In genomic region chr7:86089455-86089854, GRCh38 we compare ENCODE assay signal across 28 cellular contexts.
"Had no signal": no experiment of that assay in that cellular context is flagged by ENCODE, and none has a peak within 500 bp of the region (broad histone marks: within the 10 kb centered on the region; RNA-seq: fewer than 3 reads in every experiment).

No MANE protein-coding gene starts in this region.

- H3K4me1 Mint-ChIP-seq: stimulated activated effector memory CD8-positive, alpha-beta T cell treated with anti-CD3 and anti-CD28 coated beads, Interleukin-12 subunit alpha, Interleukin-12 subunit beta, amount 100 ng/mL, for 72 hours; stimulated activated memory B cell treated with anti-CD40 and anti-IgM and Interleukin-4, amounts not matched to agents 10 μg/mL and 1 μg/mL and 100 μg/mL, for 72 hours; stimulated activated naive B cell treated with anti-CD40 and anti-IgM and Interleukin-4, amounts not matched to agents 10 μg/mL and 1 μg/mL and 100 μg/mL, for 72 hours; stimulated activated naive CD8-positive, alpha-beta T cell treated with anti-CD3 and anti-CD28 coated beads, Interleukin-15, amount 100 ng/mL, for 72 hours had no signal

- H3K27me3 ChIP-seq: stomach, suprapubic skin, testis, thyroid gland, tibial artery, tibial nerve, transverse colon, upper lobe of left lung, upper lobe of right lung, uterus, vagina had no signal

- H3K36me3 ChIP-seq: stomach, suprapubic skin, thoracic aorta, thyroid gland, tibial artery, tibial nerve, transverse colon, upper lobe of left lung, upper lobe of right lung, uterus, vagina had no signal

- H3K4me3 Mint-ChIP-seq: stimulated activated effector memory CD8-positive, alpha-beta T cell treated with anti-CD3 and anti-CD28 coated beads, Interleukin-12 subunit alpha, Interleukin-12 subunit beta, amount 100 ng/mL, for 72 hours; stimulated activated memory B cell treated with anti-CD40 and anti-IgM and Interleukin-4, amounts not matched to agents 10 μg/mL and 1 μg/mL and 100 μg/mL, for 72 hours; stimulated activated naive B cell treated with anti-CD40 and anti-IgM and Interleukin-4, amounts not matched to agents 10 μg/mL and 1 μg/mL and 100 μg/mL, for 72 hours; stimulated activated naive CD8-positive, alpha-beta T cell treated with anti-CD3 and anti-CD28 coated beads, Interleukin-15, amount 100 ng/mL, for 72 hours; stimulated activated naive CD8-positive, alpha-beta T cell treated with anti-CD3 and anti-CD28 coated beads, Interleukin-15, Interleukin-2, amounts not matched to agents 100 ng/mL and 50 ng/mL, for 24 hours; type B pancreatic cell had no signal

- H3K27me3 Mint-ChIP-seq: stimulated activated memory B cell treated with anti-CD40 and anti-IgM and Interleukin-4, amounts not matched to agents 10 μg/mL and 1 μg/mL and 100 μg/mL, for 72 hours; stimulated activated naive B cell treated with anti-CD40 and anti-IgM and Interleukin-4, amounts not matched to agents 10 μg/mL and 1 μg/mL and 100 μg/mL, for 72 hours; stimulated activated naive CD8-positive, alpha-beta T cell treated with anti-CD3 and anti-CD28 coated beads, Interleukin-15, amount 100 ng/mL, for 72 hours; stimulated activated naive CD8-positive, alpha-beta T cell treated with anti-CD3 and anti-CD28 coated beads, Interleukin-15, Interleukin-2, amounts not matched to agents 100 ng/mL and 50 ng/mL, for 24 hours; type B pancreatic cell had no signal

- H3K4me1 ChIP-seq: stomach, suprapubic skin, testis, thyroid gland, tibial artery, tibial nerve, transverse colon, upper lobe of left lung, upper lobe of right lung, uterus, vagina had no signal

- H3K9me3 ChIP-seq: testis, thyroid gland, uterus, vagina had no signal

- H3K4me3 ChIP-seq: stomach, suprapubic skin, testis, thoracic aorta, thyroid gland, tibial artery, tibial nerve, transverse colon, upper lobe of left lung, upper lobe of right lung, uterus, vagina had no signal

- H3K27ac Mint-ChIP-seq: stimulated activated effector memory CD8-positive, alpha-beta T cell treated with anti-CD3 and anti-CD28 coated beads, Interleukin-12 subunit alpha, Interleukin-12 subunit beta, amount 100 ng/mL, for 72 hours; stimulated activated memory B cell treated with anti-CD40 and anti-IgM and Interleukin-4, amounts not matched to agents 10 μg/mL and 1 μg/mL and 100 μg/mL, for 72 hours; stimulated activated naive B cell treated with anti-CD40 and anti-IgM and Interleukin-4, amounts not matched to agents 10 μg/mL and 1 μg/mL and 100 μg/mL, for 72 hours; stimulated activated naive CD8-positive, alpha-beta T cell treated with anti-CD3 and anti-CD28 coated beads, Interleukin-15, amount 100 ng/mL, for 72 hours; stimulated activated naive CD8-positive, alpha-beta T cell treated with anti-CD3 and anti-CD28 coated beads, Interleukin-15, Interleukin-2, amounts not matched to agents 100 ng/mL and 50 ng/mL, for 24 hours; type B pancreatic cell had no signal

- DNase-seq: stimulated activated CD4-positive, alpha-beta T cell treated with anti-CD3 and anti-CD28 coated beads, Interleukin-2, amount 100 ng/mL, for 48 hours; stimulated activated CD4-positive, alpha-beta T cell treated with anti-CD3 and anti-CD28 coated beads, Interleukin-4, amount 100 ng/mL, for 1 hour; stimulated activated CD4-positive, alpha-beta T cell treated with anti-CD3 and anti-CD28 coated beads, Interleukin-4, amount 100 ng/mL, for 24 hours; stimulated activated CD4-positive, alpha-beta T cell treated with anti-CD3 and anti-CD28 coated beads, Interleukin-4, amount 100 ng/mL, for 4 hours; stimulated activated CD8-positive, alpha-beta memory T cell treated with anti-CD3 and anti-CD28 coated beads, Interleukin-4, amount 100 ng/mL, for 48 hours; stimulated activated naive B cell treated with anti-CD40 and anti-IgM and Interleukin-4, amounts not matched to agents 10 μg/mL and 1 μg/mL and 100 μg/mL, for 72 hours; stimulated activated naive CD4-positive, alpha-beta T cell; stimulated activated naive CD4-positive, alpha-beta T cell treated with Interleukin-2 at 50 U/mL for 16 hours; stimulated activated naive CD8-positive, alpha-beta T cell treated with anti-CD3 and anti-CD28 coated beads, Interleukin-15, amount 100 ng/mL, for 72 hours; stimulated activated naive CD8-positive, alpha-beta T cell treated with anti-CD3 and anti-CD28 coated beads, Interleukin-15, Interleukin-2, amounts not matched to agents 100 U/mL and 50 U/mL, for 24 hours; stomach; substantia nigra; testis; thyroid gland; tibial artery; transverse colon; trophoblast cell; upper lobe of left lung; upper lobe of right lung; uterus had no signal

- H3K9me3 Mint-ChIP-seq: type B pancreatic cell had no signal

- H3K27ac ChIP-seq: stomach, suprapubic skin, testis, thoracic aorta, thyroid gland, tibial artery, tibial nerve, transverse colon, upper lobe of left lung, upper lobe of right lung, uterus, vagina had no signal

- ATAC-seq: stimulated activated effector memory CD8-positive, alpha-beta T cell treated with anti-CD3 and anti-CD28 coated beads, Interleukin-12 subunit alpha, Interleukin-12 subunit beta, amount 100 ng/mL, for 72 hours; stimulated activated memory B cell treated with anti-CD40 and anti-IgM and Interleukin-4, amounts not matched to agents 10 μg/mL and 1 μg/mL and 100 μg/mL, for 72 hours; stimulated activated naive B cell treated with anti-CD40 and anti-IgM and Interleukin-4, amounts not matched to agents 10 μg/mL and 1 μg/mL and 100 μg/mL, for 72 hours; stimulated activated naive CD8-positive, alpha-beta T cell treated with anti-CD3 and anti-CD28 coated beads, Interleukin-15, amount 100 ng/mL, for 72 hours; stimulated activated naive CD8-positive, alpha-beta T cell treated with anti-CD3 and anti-CD28 coated beads, Interleukin-15, Interleukin-2, amounts not matched to agents 100 U/mL and 50 U/mL, for 24 hours; upper lobe of right lung had no signal

- H3K36me3 Mint-ChIP-seq: stimulated activated effector memory CD8-positive, alpha-beta T cell treated with anti-CD3 and anti-CD28 coated beads, Interleukin-12 subunit alpha, Interleukin-12 subunit beta, amount 100 ng/mL, for 72 hours; stimulated activated memory B cell treated with anti-CD40 and anti-IgM and Interleukin-4, amounts not matched to agents 10 μg/mL and 1 μg/mL and 100 μg/mL, for 72 hours; stimulated activated naive B cell treated with anti-CD40 and anti-IgM and Interleukin-4, amounts not matched to agents 10 μg/mL and 1 μg/mL and 100 μg/mL, for 72 hours; type B pancreatic cell had no signal
